ENCODE assay signal across 31 cellular contexts in the genomic region with DNA sequence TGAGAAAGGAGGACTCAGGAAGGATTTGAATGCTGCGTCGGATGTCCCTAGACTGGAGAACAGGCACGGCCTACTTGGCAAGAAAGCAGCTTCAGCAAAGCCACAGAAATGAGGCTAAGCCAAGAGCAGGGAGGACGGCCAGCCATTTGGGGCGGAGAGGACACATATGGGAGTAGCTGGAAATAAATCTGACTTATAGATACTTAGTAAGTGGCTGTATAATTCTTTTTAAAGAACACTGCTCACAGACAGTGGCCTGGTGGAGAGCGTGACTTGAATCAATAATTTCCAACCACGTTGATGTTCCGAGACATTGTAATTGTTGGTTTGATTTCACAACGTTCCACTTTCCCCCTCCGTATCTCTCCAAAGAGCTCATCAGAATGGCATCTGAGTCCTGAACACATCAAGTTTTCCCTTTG.
DNase-seq lines count a peak whose midpoint lies in the region; ATAC-seq, FAIRE-seq and TF ChIP-seq lines count a peak whose summit lies in the region.
"Had no signal": no experiment of that assay in that cellular context is flagged by ENCODE, and none has a peak within 500 bp of the region (broad histone marks: within the 10 kb centered on the region; RNA-seq: fewer than 3 reads in every experiment).

No MANE protein-coding gene starts in this region.

- no peaks in the 10 kb centered on the region for H3K36me3 ChIP-seq in adipocyte (ENCODE audit: control insufficient read depth, insufficient read depth, low read length, severe bottlenecking)
- H3K36me3 ChIP-seq: brain microvascular endothelial cell had no signal

- H3K27me3 Mint-ChIP-seq in osteocyte (ENCODE audit: unreplicated experiment): peaks cover 19% of the 10 kb centered on the region

- no peak overlapping the region for H3K4me3 Mint-ChIP-seq in osteocyte (ENCODE audit: unreplicated experiment)
- H3K4me3 Mint-ChIP-seq: activated CD4-positive, alpha-beta memory T cell treated with anti-CD3 and anti-CD28 coated beads, Interleukin-2, amount 10 ng/mL, durations not matched to agents 7 days and 5 days; activated naive CD8-positive, alpha-beta T cell treated with anti-CD3 and anti-CD28 coated beads, Interleukin-2, amount 50 U/mL, for 24 hours; CD4-positive, alpha-beta memory T cell; WTC11 had no signal

- intact Hi-C loops in sciatic nerve (cut with DNase I): loop anchor here (10.0 kb wide), 1 partner anchor 438 kb away; no protein-coding TSS in a partner anchor

- no peak overlapping the region for H3K27ac Mint-ChIP-seq in osteocyte (ENCODE audit: unreplicated experiment)
- H3K27ac Mint-ChIP-seq: activated CD4-positive, alpha-beta memory T cell treated with anti-CD3 and anti-CD28 coated beads, Interleukin-2, amount 10 ng/mL, durations not matched to agents 7 days and 5 days; activated naive CD8-positive, alpha-beta T cell treated with anti-CD3 and anti-CD28 coated beads, Interleukin-2, amount 50 U/mL, for 24 hours; CD4-positive, alpha-beta memory T cell; WTC11 had no signal

- H3K4me3 ChIP-seq in AG09309 (ENCODE audit: control insufficient read depth, low read depth, low read length) (no peak overlapping the region), adipocyte (ENCODE audit: low read length) (peak overlapping the region; percentile 51), foreskin fibroblast (ENCODE audit: low read depth in 1 of 2, low read length in 2 of 2) (no peak overlapping the region)
- H3K4me3 ChIP-seq: lung had no signal

- DNase-seq in AG09309 (ENCODE audit: low read depth) (peak; percentile 61), adipocyte (ENCODE audit: low read depth) (no peak), foreskin fibroblast (peak; percentile 45 to 62), sciatic nerve (ENCODE audit: low spot score) (no peak), osteocyte (ENCODE audit: extremely low spot score, unreplicated experiment) (no peak), cerebellar cortex (ENCODE audit: low spot score) (no peak), RCC 7860 (ENCODE audit: low spot score) (no peak)
- no peak for DNase-seq in activated naive CD4-positive, alpha-beta T cell treated with anti-CD3 and anti-CD28 coated beads, Interleukin-2, amount 50 U/mL, for 16 hours
- DNase-seq: activated CD4-positive, alpha-beta memory T cell treated with anti-CD3 and anti-CD28 coated beads, Interleukin-2, amount 10 ng/mL, durations not matched to agents 7 days and 5 days; activated effector memory CD4-positive, alpha-beta T cell treated with Interleukin-2 at 50 U/mL for 16 hours; activated naive CD8-positive, alpha-beta T cell treated with anti-CD3 and anti-CD28 coated beads, Interleukin-2, amount 50 U/mL, for 24 hours; brain microvascular endothelial cell; CD4-positive, alpha-beta memory T cell; DMS153; foreskin keratinocyte; GF-D8; hypothalamus; NCI-H1092; NCI-H187 treated with DMSO at 0.1 percent for 48 hours; NCI-H2227 treated with DMSO at 0.1 percent for 48 hours; nucleus accumbens; stimulated activated CD4-positive, alpha-beta T cell treated with anti-CD3 and anti-CD28 coated beads, Interleukin-15, amount 100 ng/mL, for 24 hours; substantia nigra; T-helper 9 cell had no signal

- H3K4me1 Mint-ChIP-seq in osteocyte (ENCODE audit: unreplicated experiment): no peaks in the 10 kb centered on the region
- H3K4me1 Mint-ChIP-seq: activated naive CD8-positive, alpha-beta T cell treated with anti-CD3 and anti-CD28 coated beads, Interleukin-2, amount 50 U/mL, for 24 hours; CD4-positive, alpha-beta memory T cell; WTC11 had no signal

- peak overlapping the region; percentile 18 for H3K9ac ChIP-seq in adipocyte (ENCODE audit: low read length)

- H3K9me3 ChIP-seq in adipocyte (ENCODE audit: control insufficient read depth, low read length): no peaks in the 10 kb centered on the region

- H3K4me1 ChIP-seq in adipocyte (ENCODE audit: control insufficient read depth, insufficient read depth, low read length): peaks cover 14% of the 10 kb centered on the region
- H3K4me1 ChIP-seq: foreskin keratinocyte had no signal

- ATAC-seq in sciatic nerve: peak; percentile 67
- ATAC-seq: activated naive CD8-positive, alpha-beta T cell treated with anti-CD3 and anti-CD28 coated beads, Interleukin-2, amount 50 U/mL, for 24 hours; foreskin keratinocyte; HepG2; WTC11 had no signal

- no peaks in the 10 kb centered on the region for H3K9me3 Mint-ChIP-seq in osteocyte (ENCODE audit: unreplicated experiment)
- H3K9me3 Mint-ChIP-seq: activated CD4-positive, alpha-beta memory T cell treated with anti-CD3 and anti-CD28 coated beads, Interleukin-2, amount 10 ng/mL, durations not matched to agents 7 days and 5 days; activated naive CD8-positive, alpha-beta T cell treated with anti-CD3 and anti-CD28 coated beads, Interleukin-2, amount 50 U/mL, for 24 hours; CD4-positive, alpha-beta memory T cell had no signal

- no peaks in the 10 kb centered on the region for H3K36me3 Mint-ChIP-seq in osteocyte (ENCODE audit: unreplicated experiment)
- H3K36me3 Mint-ChIP-seq: CD4-positive, alpha-beta memory T cell; WTC11 had no signal

- FAIRE-seq in RCC 7860 (lab: Jason Lieb, UNC): no peak
- FAIRE-seq: endometrium, GM12891, GM19239, HepG2, keratinocyte had no signal

- no peak for TF ChIP-seq CTCF in AG09309 (IDR thresholded peaks at IDR 0.05; ENCODE audit: control insufficient read depth, insufficient read depth, low read depth, low read length, missing control alignments)
- no peak for TF ChIP-seq CTCF in foreskin fibroblast (IDR thresholded peaks at IDR 0.05; ENCODE audit: low read depth, low read length)
- TF ChIP-seq CTCF in osteocyte (IDR thresholded peaks at IDR 0.05): no peak

- H3K27me3 ChIP-seq in adipocyte (replicated peaks; ENCODE audit: control insufficient read depth, insufficient read depth, low read length): no peaks in the 10 kb centered on the region
- H3K27me3 ChIP-seq: brain microvascular endothelial cell, foreskin keratinocyte had no signal

Comparison
In these comparisons a context has a peak if more than half of its experiments do, and no peak if none do; other contexts are left out.
1. DNase-seq: peak in AG09309 (single experiment) and foreskin fibroblast (2 of 2); none in adipocyte (single experiment), sciatic nerve (single experiment), osteocyte (single experiment), activated naive CD4-positive, alpha-beta T cell treated with anti-CD3 and anti-CD28 coated beads, Interleukin-2, amount 50 U/mL, for 16 hours (single experiment), cerebellar cortex (single experiment) and RCC 7860 (single experiment).